In the genomic region with DNA sequence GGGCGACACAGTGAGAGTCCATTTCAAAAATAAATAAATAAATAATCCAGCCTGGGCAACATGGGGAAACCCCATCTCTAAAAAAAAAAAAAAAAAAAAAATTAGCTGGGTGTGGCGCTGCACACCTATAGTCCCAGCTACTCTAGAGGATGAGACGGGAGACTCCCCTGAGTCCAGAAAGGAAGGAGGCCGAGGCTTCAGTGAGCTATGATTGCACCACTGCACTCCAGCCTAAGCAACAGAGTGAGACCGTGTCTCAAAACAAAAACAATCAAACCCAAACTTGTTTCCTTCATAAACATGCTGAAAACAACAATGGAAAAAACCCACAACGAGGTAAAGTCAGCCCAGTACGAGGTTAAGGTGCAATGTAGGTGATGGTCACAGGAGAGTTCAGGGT, we compare ENCODE assay signal across 9 cellular contexts. TPM values are rescaled to one million over a fixed set of nuclear protein-coding genes. Genes with fewer than 3 reads are reported as not detected.
DNase-seq lines count a peak whose midpoint lies in the region; ATAC-seq and TF ChIP-seq lines count a peak whose summit lies in the region.
"Had no signal": no experiment of that assay in that cellular context is flagged by ENCODE, and none has a peak within 500 bp of the region (broad histone marks: within the 10 kb centered on the region; RNA-seq: fewer than 3 reads in every experiment).

No MANE protein-coding gene starts in this region.

- ATAC-seq in HCT116 (no peak), T-helper 17 cell (no peak), gastroesophageal sphincter (no peak), HG03571 (IDR thresholded peaks at IDR 0.05; ENCODE audit: unreplicated experiment) (no peak), GM21447 (IDR thresholded peaks at IDR 0.05; ENCODE audit: unreplicated experiment) (no peak)

- CTCF ChIA-PET in HCT116 (lab: Charles Lee) = no interaction called here

- TF ChIP-seq EP300 in gastroesophageal sphincter (IDR thresholded peaks at IDR 0.05) = no peak

- no peaks in the 10 kb centered on the region for H3K9me2 ChIP-seq in HCT116 (ENCODE audit: insufficient read depth)

- peaks cover 23% of the 10 kb centered on the region for H3K4me1 Mint-ChIP-seq in T-helper 17 cell

- H4K20me1 ChIP-seq in HCT116 (ENCODE audit: insufficient read depth) = peaks cover 10% of the 10 kb centered on the region; the same call in 1 of the 2 replicates

- no peak overlapping the region for H2AFZ ChIP-seq in HCT116 (ENCODE audit: low read depth, low read length, poor library complexity, severe bottlenecking)

- H3K27ac Mint-ChIP-seq in T-helper 17 cell = peak overlapping the region; percentile 87

- TF ChIP-seq POLR2A in HCT116 (IDR thresholded peaks at IDR 0.05; ENCODE audit: borderline replicate concordance, extremely low read depth, insufficient read depth, insufficient read length) (no peak), gastroesophageal sphincter (IDR thresholded peaks at IDR 0.05) (no peak)

- peak overlapping the region; percentile 97 for H3K4me3 ChIP-seq in HCT116 (replicated peaks in 1 of 2; ENCODE audit: low read depth in 1 of 2, low read length in 2 of 2)
- peak overlapping the region; percentile 90 to 100 for H3K4me3 ChIP-seq in gastroesophageal sphincter
- H3K4me3 ChIP-seq in skin epidermis = peak overlapping the region; percentile 73 to 100 (median 97)

- H3K4me1 ChIP-seq in HCT116 (ENCODE audit: control insufficient read depth in 1 of 2, insufficient read depth in 2 of 2, low read length in 2 of 2) (peaks cover 0 to 5% of the 10 kb centered on the region in 2 experiments; a peak in 2 of 4 replicates), gastroesophageal sphincter (peaks cover 0 to 57% (median 13%) of the 10 kb centered on the region in 3 donors)

- no TSS peak for BruUV-seq in HCT116 (replicated peaks; lab: Mats Ljungman, UMichigan)

- no peaks in the 10 kb centered on the region for H3K27me3 Mint-ChIP-seq in T-helper 17 cell

- intact Hi-C loops in HCT116 (cut with micrococcal nuclease) = no loop called here

- no peak for TF ChIP-seq CTCF in HCT116 (IDR thresholded peaks at IDR 0.05 in 2 of 3, conservative IDR thresholded peaks at IDR 0.05 in 1 of 3; ENCODE audit: borderline replicate concordance in 1 of 3, insufficient read depth in 1 of 3, low read depth in 2 of 3, low read length in 2 of 3)
- no peak for TF ChIP-seq CTCF in gastroesophageal sphincter (IDR thresholded peaks at IDR 0.05)

- H3K36me3 ChIP-seq in HCT116 (ENCODE audit: control insufficient read depth in 1 of 2, insufficient read depth in 2 of 2, low read length in 2 of 2) (peaks cover 20 to 26% of the 10 kb centered on the region in 2 experiments; a peak in 3 of 4 replicates), gastroesophageal sphincter (peaks cover 0 to 39% of the 10 kb centered on the region in 2 donors)

- DNase-seq in HCT116 (ENCODE audit: low read depth, low spot score) (no peak), T-helper 17 cell (no peak), D341Med (ENCODE audit: low spot score) (no peak), substantia nigra (lab: John Stamatoyannopoulos, UW) (no peak)

- H3K4me3 Mint-ChIP-seq in T-helper 17 cell = peak overlapping the region; percentile 93

- H3K27ac ChIP-seq in HCT116 (ENCODE audit: low read depth, low read length) = peak overlapping the region; percentile 79
- H3K27ac ChIP-seq in gastroesophageal sphincter = peak overlapping the region in 2 of 4 donors; percentile 98 to 99
- peak overlapping the region in 10 of 21 experiments; percentile 93 to 99 (median 97) for H3K27ac ChIP-seq in skin epidermis
- no peak overlapping the region for H3K27ac ChIP-seq in substantia nigra (ENCODE audit: low read depth, low read length, poor library complexity, severe bottlenecking)

- RAD21 ChIA-PET in HCT116 (lab: Charles Lee; ENCODE audit: low non-redundant PET in 1 of 2, low total read pairs in 2 of 2, uncharacterized antibody in 2 of 2, unreplicated experiment in 2 of 2) = no interaction called here

- H3K36me3 Mint-ChIP-seq in T-helper 17 cell (ENCODE audit: low read depth) = peaks cover 3% of the 10 kb centered on the region

- POLR2A ChIA-PET in HCT116 (lab: Charles Lee) = no interaction called here

- TF ChIP-seq RAD21 in HCT116 (IDR thresholded peaks at IDR 0.05; ENCODE audit: low read depth) = no peak

- peaks cover 52% of the 10 kb centered on the region for H3K79me2 ChIP-seq in HCT116 (ENCODE audit: insufficient read depth, low read length)

- WGBS in gastroesophageal sphincter (ENCODE audit: low coverage in 1 of 2), 2 donors = 30 to 32% methylated on average over 5 to 7 of the region's 7 CpGs

- H3K9ac ChIP-seq in HCT116 (ENCODE audit: low read length) = peak overlapping the region; percentile 96

- no peaks in the 10 kb centered on the region; a peak in 1 of 4 replicates for H3K9me3 ChIP-seq in HCT116 (ENCODE audit: control insufficient read depth in 1 of 2, insufficient read depth in 1 of 2, low read depth in 1 of 2, low read length in 2 of 2)
- no peaks in the 10 kb centered on the region for H3K9me3 ChIP-seq in T-helper 17 cell (ENCODE audit: control insufficient read depth, low read length, poor library complexity, severe bottlenecking)
- no peaks in the 10 kb centered on the region for H3K9me3 ChIP-seq in gastroesophageal sphincter

- H3K27me3 ChIP-seq in HCT116 (ENCODE audit: insufficient read depth, low read length) (no peaks in the 10 kb centered on the region), gastroesophageal sphincter (no peaks in the 10 kb centered on the region)

- peak overlapping the region; percentile 98 for H3K4me2 ChIP-seq in HCT116 (ENCODE audit: low read length)

TF ChIP-seq in HCT116, 20 proteins besides CTCF, POLR2A, EP300 and RAD21:
- no peak for TF ChIP-seq TCF7L2 (IDR thresholded peaks at IDR 0.05; ENCODE audit: borderline replicate concordance, extremely low read depth, insufficient read depth, insufficient read length)
- TF ChIP-seq EGR1 (IDR thresholded peaks at IDR 0.05; ENCODE audit: low read depth) = no peak
- TF ChIP-seq EZH2phosphoT487 (IDR thresholded peaks at IDR 0.05; ENCODE audit: borderline replicate concordance) = no peak
- TF ChIP-seq, protein P1, sequence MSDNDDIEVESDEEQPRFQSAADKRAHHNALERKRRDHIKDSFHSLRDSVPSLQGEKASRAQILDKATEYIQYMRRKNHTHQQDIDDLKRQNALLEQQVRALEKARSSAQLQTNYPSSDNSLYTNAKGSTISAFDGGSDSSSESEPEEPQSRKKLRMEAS (IDR thresholded peaks at IDR 0.05) = no peak
- no peak for TF ChIP-seq ELF1 (IDR thresholded peaks at IDR 0.05; ENCODE audit: borderline replicate concordance, low read depth)
- TF ChIP-seq SIN3A (IDR thresholded peaks at IDR 0.05; ENCODE audit: low read depth) = no peak
- no peak for TF ChIP-seq SRF (IDR thresholded peaks at IDR 0.05; ENCODE audit: low read depth)
- TF ChIP-seq JUND (IDR thresholded peaks at IDR 0.05) = no peak
- TF ChIP-seq ZNF274 (IDR thresholded peaks at IDR 0.05; ENCODE audit: low read depth, low read length) = no peak
- TF ChIP-seq, protein P2, sequence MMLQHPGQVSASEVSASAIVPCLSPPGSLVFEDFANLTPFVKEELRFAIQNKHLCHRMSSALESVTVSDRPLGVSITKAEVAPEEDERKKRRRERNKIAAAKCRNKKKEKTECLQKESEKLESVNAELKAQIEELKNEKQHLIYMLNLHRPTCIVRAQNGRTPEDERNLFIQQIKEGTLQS (IDR thresholded peaks at IDR 0.05) = no peak
- TF ChIP-seq ZFX (IDR thresholded peaks at IDR 0.05) = no peak
- no peak for TF ChIP-seq SP1 (IDR thresholded peaks at IDR 0.05; ENCODE audit: low read depth)
- TF ChIP-seq FOSL1 (IDR thresholded peaks at IDR 0.05; ENCODE audit: low read depth) = no peak
- no peak for TF ChIP-seq CBX3 (IDR thresholded peaks at IDR 0.05; ENCODE audit: low read depth)
- TF ChIP-seq, protein P3, sequence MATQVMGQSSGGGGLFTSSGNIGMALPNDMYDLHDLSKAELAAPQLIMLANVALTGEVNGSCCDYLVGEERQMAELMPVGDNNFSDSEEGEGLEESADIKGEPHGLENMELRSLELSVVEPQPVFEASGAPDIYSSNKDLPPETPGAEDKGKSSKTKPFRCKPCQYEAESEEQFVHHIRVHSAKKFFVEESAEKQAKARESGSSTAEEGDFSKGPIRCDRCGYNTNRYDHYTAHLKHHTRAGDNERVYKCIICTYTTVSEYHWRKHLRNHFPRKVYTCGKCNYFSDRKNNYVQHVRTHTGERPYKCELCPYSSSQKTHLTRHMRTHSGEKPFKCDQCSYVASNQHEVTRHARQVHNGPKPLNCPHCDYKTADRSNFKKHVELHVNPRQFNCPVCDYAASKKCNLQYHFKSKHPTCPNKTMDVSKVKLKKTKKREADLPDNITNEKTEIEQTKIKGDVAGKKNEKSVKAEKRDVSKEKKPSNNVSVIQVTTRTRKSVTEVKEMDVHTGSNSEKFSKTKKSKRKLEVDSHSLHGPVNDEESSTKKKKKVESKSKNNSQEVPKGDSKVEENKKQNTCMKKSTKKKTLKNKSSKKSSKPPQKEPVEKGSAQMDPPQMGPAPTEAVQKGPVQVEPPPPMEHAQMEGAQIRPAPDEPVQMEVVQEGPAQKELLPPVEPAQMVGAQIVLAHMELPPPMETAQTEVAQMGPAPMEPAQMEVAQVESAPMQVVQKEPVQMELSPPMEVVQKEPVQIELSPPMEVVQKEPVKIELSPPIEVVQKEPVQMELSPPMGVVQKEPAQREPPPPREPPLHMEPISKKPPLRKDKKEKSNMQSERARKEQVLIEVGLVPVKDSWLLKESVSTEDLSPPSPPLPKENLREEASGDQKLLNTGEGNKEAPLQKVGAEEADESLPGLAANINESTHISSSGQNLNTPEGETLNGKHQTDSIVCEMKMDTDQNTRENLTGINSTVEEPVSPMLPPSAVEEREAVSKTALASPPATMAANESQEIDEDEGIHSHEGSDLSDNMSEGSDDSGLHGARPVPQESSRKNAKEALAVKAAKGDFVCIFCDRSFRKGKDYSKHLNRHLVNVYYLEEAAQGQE (IDR thresholded peaks at IDR 0.05; ENCODE audit: low read depth) = no peak

RNA-seq across cellular contexts. Expression of a gene that starts 1.2 kb away (rescaled TPM):
- total RNA-seq in HCT116 (2021; ENCODE audit: unreplicated experiment) = 14.0 TPM
- polyA plus RNA-seq in HCT116 (2012) = 5.3 and 7.0 TPM in 2 replicates
- total RNA-seq in T-helper 17 cell = 10 to 100 TPM; 40.1 to 43.2 TPM
- total RNA-seq in gastroesophageal sphincter = 10 to 100 TPM in 3 of 4 donors, 1 to 10 TPM in 1; 6.0 to 16.7 (median 12.0) TPM

RNA-seq across cellular contexts. Expression of a gene that starts 8.8 kb away (rescaled TPM):
- not detected for total RNA-seq in HCT116 (2021; ENCODE audit: unreplicated experiment)
- polyA plus RNA-seq in HCT116 (2012) = 0.08 and 0.12 TPM in 2 replicates
- total RNA-seq in T-helper 17 cell = not detected
- not detected for total RNA-seq in gastroesophageal sphincter
- total RNA-seq: myocyte had no signal

RNA-seq across cellular contexts. Expression of a gene that starts 19.7 kb away (rescaled TPM):
- 34.0 TPM for total RNA-seq in HCT116 (2021; ENCODE audit: unreplicated experiment)
- polyA plus RNA-seq in HCT116 (2012) = 48.8 and 50.6 TPM in 2 replicates
- total RNA-seq in T-helper 17 cell = 10 to 100 TPM in 1 of 2 donors, 1 to 10 TPM in 1; 6.7 to 15.4 TPM
- total RNA-seq in gastroesophageal sphincter = 100 to 1,000 TPM in 1 of 4 donors, 10 to 100 TPM in 3; 44.8 to 106 (median 60.1) TPM
